In the genomic region with DNA sequence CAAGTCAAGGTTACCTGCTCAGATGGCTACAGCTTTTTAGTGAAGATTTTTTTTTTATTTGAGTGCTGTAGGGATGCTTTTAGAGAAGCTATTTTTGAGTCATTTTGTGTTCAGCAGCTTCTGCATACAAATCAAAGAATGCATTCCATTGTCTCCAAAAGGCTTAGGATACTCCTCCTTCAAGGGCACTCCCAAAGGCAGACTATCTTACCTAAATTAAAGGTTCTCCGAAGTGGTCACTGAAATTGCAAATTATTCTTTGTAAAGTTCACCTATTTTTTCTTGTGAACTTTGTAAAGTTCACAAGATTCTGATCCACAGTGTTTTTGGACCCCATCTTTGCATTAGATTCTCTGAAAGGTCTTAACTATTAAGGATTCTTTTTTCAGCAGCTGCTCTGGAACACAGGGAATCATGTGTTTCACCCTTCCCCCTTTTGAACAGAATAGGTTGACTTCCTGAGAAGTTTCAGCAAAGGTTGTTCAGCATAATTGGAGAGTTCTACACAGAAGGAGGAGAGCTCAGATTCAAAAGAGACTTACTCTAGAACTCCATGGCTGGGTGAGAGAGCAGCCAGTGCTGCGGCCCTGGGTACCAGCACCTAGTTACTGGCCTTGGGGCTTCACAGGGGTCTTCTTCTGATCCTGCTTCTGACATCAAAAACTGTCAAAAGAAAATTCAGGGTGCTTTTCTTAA, we compare ENCODE assay signal across 9 cellular contexts. TPM values are rescaled to one million over a fixed set of nuclear protein-coding genes. Genes with fewer than 3 reads are reported as not detected.
DNase-seq lines count a peak whose midpoint lies in the region; ATAC-seq, FAIRE-seq and TF ChIP-seq lines count a peak whose summit lies in the region.
"Had no signal": no experiment of that assay in that cellular context is flagged by ENCODE, and none has a peak within 500 bp of the region (broad histone marks: within the 10 kb centered on the region; RNA-seq: fewer than 3 reads in every experiment).

No MANE protein-coding gene starts in this region.

- H3K36me3 ChIP-seq in RWPE2 (ENCODE audit: low read depth): peaks cover 77% of the 10 kb centered on the region
- peaks cover 4% of the 10 kb centered on the region for H3K36me3 ChIP-seq in fibroblast of lung (ENCODE audit: control insufficient read depth, insufficient read depth, low read length)
- peaks cover 31% of the 10 kb centered on the region for H3K36me3 ChIP-seq in suprapubic skin

- no peaks in the 10 kb centered on the region for H4K20me1 ChIP-seq in fibroblast of lung (ENCODE audit: control insufficient read depth, extremely low read depth, insufficient read depth, low read length)

- TF ChIP-seq POLR2A in suprapubic skin (IDR thresholded peaks at IDR 0.05): no peak

- no peak overlapping the region for H3K4me3 Mint-ChIP-seq in T-helper 1 cell treated with Interleukin-12 subunit alpha and Interleukin-12 subunit beta and Interleukin-4 antibody, amounts not matched to agents 30 μg/mL and 1 μg/mL, for 36 hours
- no peak overlapping the region for H3K4me3 Mint-ChIP-seq in nephron progenitor cell

- H3K9me3 ChIP-seq in RWPE2 (ENCODE audit: severe bottlenecking) (peaks cover 10% of the 10 kb centered on the region), fibroblast of lung (ENCODE audit: control insufficient read depth, insufficient read depth, low read depth, low read length) (no peaks in the 10 kb centered on the region), suprapubic skin (no peaks in the 10 kb centered on the region)

- H3K27me3 Mint-ChIP-seq in T-helper 1 cell treated with Interleukin-12 subunit alpha and Interleukin-12 subunit beta and Interleukin-4 antibody, amounts not matched to agents 30 μg/mL and 1 μg/mL, for 36 hours (ENCODE audit: low read depth): no peaks in the 10 kb centered on the region
- H3K27me3 Mint-ChIP-seq in nephron progenitor cell (ENCODE audit: low read depth, poor library complexity): peaks cover 4% of the 10 kb centered on the region

- H3K27ac ChIP-seq in RWPE2 (ENCODE audit: poor library complexity, severe bottlenecking) (peak overlapping the region; percentile 89), fibroblast of lung (ENCODE audit: insufficient read depth, low read length) (peak overlapping the region; percentile 77), suprapubic skin (peak overlapping the region; percentile 39)

- H3K9ac ChIP-seq in fibroblast of lung (ENCODE audit: insufficient read depth, low read length): no peak overlapping the region

- peaks cover 12% of the 10 kb centered on the region for H3K79me2 ChIP-seq in fibroblast of lung (ENCODE audit: control insufficient read depth, insufficient read depth, low read length)

- FAIRE-seq in frontal cortex (lab: Jason Lieb, UNC): no peak

- H3K27me3 ChIP-seq in RWPE2 (ENCODE audit: insufficient read depth, poor library complexity, severe bottlenecking) (no peaks in the 10 kb centered on the region), fibroblast of lung (ENCODE audit: control insufficient read depth, insufficient read depth, low read length) (no peaks in the 10 kb centered on the region), suprapubic skin (no peaks in the 10 kb centered on the region)

- peaks cover 30% of the 10 kb centered on the region for H3K4me1 ChIP-seq in RWPE2 (ENCODE audit: insufficient read depth, poor library complexity, severe bottlenecking)
- peaks cover 13% of the 10 kb centered on the region for H3K4me1 ChIP-seq in fibroblast of lung (ENCODE audit: control insufficient read depth, extremely low read depth, insufficient read depth, low read length)
- H3K4me1 ChIP-seq in suprapubic skin: peaks cover 22% of the 10 kb centered on the region

- peaks cover 20% of the 10 kb centered on the region for H3K4me1 Mint-ChIP-seq in T-helper 1 cell treated with Interleukin-12 subunit alpha and Interleukin-12 subunit beta and Interleukin-4 antibody, amounts not matched to agents 30 μg/mL and 1 μg/mL, for 36 hours (ENCODE audit: low read depth)
- peaks cover 4% of the 10 kb centered on the region for H3K4me1 Mint-ChIP-seq in nephron progenitor cell

- DNase-seq in T-helper 1 cell (no peak), RWPE2 (ENCODE audit: low spot score) (no peak), fibroblast of lung (ENCODE audit: low read depth in 2 of 2) (peak in 1 of 2 donors; percentile 49), suprapubic skin (ENCODE audit: low spot score in 2 of 2) (no peak), frontal cortex (ENCODE audit: low spot score in 2 of 2) (no peak), nephron progenitor cell (no peak)

- ATAC-seq in RWPE2 (ENCODE audit: low read depth) (peak; percentile 52), GM19328 (IDR thresholded peaks at IDR 0.05; ENCODE audit: unreplicated experiment) (no peak)

- H3K36me3 Mint-ChIP-seq in T-helper 1 cell treated with Interleukin-12 subunit alpha and Interleukin-12 subunit beta and Interleukin-4 antibody, amounts not matched to agents 30 μg/mL and 1 μg/mL, for 36 hours (ENCODE audit: low read depth): peaks cover 38% of the 10 kb centered on the region
- H3K36me3 Mint-ChIP-seq in nephron progenitor cell (ENCODE audit: low read depth): peaks cover 11% of the 10 kb centered on the region

- no peak overlapping the region for H2AFZ ChIP-seq in fibroblast of lung (ENCODE audit: low read length)

- TF ChIP-seq EP300 in suprapubic skin (IDR thresholded peaks at IDR 0.05): no peak

- peak overlapping the region; percentile 74 for H3K4me2 ChIP-seq in fibroblast of lung (ENCODE audit: extremely low read depth, insufficient read depth, low read length)

- peaks cover 9% of the 10 kb centered on the region for H3K9me3 Mint-ChIP-seq in T-helper 1 cell treated with Interleukin-12 subunit alpha and Interleukin-12 subunit beta and Interleukin-4 antibody, amounts not matched to agents 30 μg/mL and 1 μg/mL, for 36 hours
- peaks cover 11% of the 10 kb centered on the region for H3K9me3 Mint-ChIP-seq in nephron progenitor cell

- H3K27ac Mint-ChIP-seq in T-helper 1 cell treated with Interleukin-12 subunit alpha and Interleukin-12 subunit beta and Interleukin-4 antibody, amounts not matched to agents 30 μg/mL and 1 μg/mL, for 36 hours: peak overlapping the region; percentile 67
- H3K27ac Mint-ChIP-seq in nephron progenitor cell: no peak overlapping the region

- no peak for TF ChIP-seq CTCF in RWPE2 (IDR thresholded peaks at IDR 0.05; ENCODE audit: poor library complexity, severe bottlenecking)
- TF ChIP-seq CTCF in fibroblast of lung (conservative IDR thresholded peaks at IDR 0.05 in 1 of 2, IDR thresholded peaks at IDR 0.05 in 1 of 2; ENCODE audit: low read depth in 1 of 2, low read length in 2 of 2): no peak
- TF ChIP-seq CTCF in suprapubic skin (IDR thresholded peaks at IDR 0.05): no peak
- TF ChIP-seq CTCF in nephron progenitor cell (IDR thresholded peaks at IDR 0.05): no peak

- 76% methylated on average over 2 of the region's 2 CpGs for WGBS in suprapubic skin

- H3K4me3 ChIP-seq in RWPE2 (ENCODE audit: severe bottlenecking): no peak overlapping the region
- H3K4me3 ChIP-seq in fibroblast of lung (replicated peaks in 1 of 4; ENCODE audit: control extremely low read depth in 1 of 4, insufficient read depth in 1 of 4, low read depth in 3 of 4, low read length in 4 of 4): peak overlapping the region in 2 of 4 experiments; percentile 9 to 18
- H3K4me3 ChIP-seq in suprapubic skin: no peak overlapping the region

RNA-seq across cellular contexts. Expression of gene CLIP4, which starts 14.5 kb away (rescaled TPM):
- total RNA-seq in fibroblast of lung: 123 and 127 TPM in 2 replicates
- 39.9 and 40.3 TPM in 2 replicates for polyA plus RNA-seq in fibroblast of lung
- 23.5 and 27.5 TPM in 2 replicates for polyA plus RNA-seq in fibroblast of lung (2012)
- 14.3 and 25.0 TPM in 2 replicates for polyA minus RNA-seq in fibroblast of lung (ENCODE audit: low replicate concordance)
- 100 to 1,000 TPM in 1 of 4 donors, 10 to 100 TPM in 3; 61.9 to 173 (median 67.4) TPM for total RNA-seq in suprapubic skin
- total RNA-seq in frontal cortex: 49.3 TPM

RNA-seq across cellular contexts. Expression of gene PCARE, which starts 55.4 kb away (rescaled TPM):
- total RNA-seq in fibroblast of lung (under 0.01 TPM in 1 of 2 replicates, not detected in the other), suprapubic skin (under 1 TPM; 0.04 to 0.34 (median 0.14) TPM), frontal cortex (not detected)
- not detected in 2 replicates for polyA plus RNA-seq in fibroblast of lung
- not detected in 2 replicates for polyA plus RNA-seq in fibroblast of lung (2012)
- polyA minus RNA-seq in fibroblast of lung (ENCODE audit: low replicate concordance): not detected in 2 replicates
- total RNA-seq: kidney epithelial cell had no signal

Comparison
In these comparisons a context has a peak if more than half of its experiments do, and no peak if none do; other contexts are left out.
1. H3K27ac ChIP-seq: peak in every context shown above with its lines; median percentile 89 in RWPE2; 77 in fibroblast of lung; 39 in suprapubic skin.